ENCODE assay signal across 22 cellular contexts in genomic region chr6:22081709-22082108, GRCh38.
A peak's percentile ranks its signal among the peaks of the same experiment; 100 is the strongest.
DNase-seq lines count a peak whose midpoint lies in the region; ATAC-seq and TF ChIP-seq lines count a peak whose summit lies in the region.
"Had no signal": no experiment of that assay in that cellular context is flagged by ENCODE, and none has a peak within 500 bp of the region (broad histone marks: within the 10 kb centered on the region; RNA-seq: fewer than 3 reads in every experiment).

No MANE protein-coding gene starts in this region.

- POLR2A ChIA-PET in naive thymus-derived CD8-positive, alpha-beta T cell (lab: Charles Lee) = no interaction called here

- TF ChIP-seq CTCF in C4-2B (conservative IDR thresholded peaks at IDR 0.05) = no peak
- TF ChIP-seq CTCF in WERI-Rb-1 (IDR thresholded peaks at IDR 0.05; ENCODE audit: low read depth, low read length) = no peak
- TF ChIP-seq CTCF in right lobe of liver (IDR thresholded peaks at IDR 0.05) = no peak

- H3K27me3 ChIP-seq in WERI-Rb-1 (ENCODE audit: insufficient read depth, low read depth, severe bottlenecking) (no peaks in the 10 kb centered on the region), right lobe of liver (no peaks in the 10 kb centered on the region)

- H3K9me3 ChIP-seq in WERI-Rb-1 (ENCODE audit: severe bottlenecking) = peaks cover 15% of the 10 kb centered on the region
- H3K9me3 ChIP-seq in right lobe of liver = no peaks in the 10 kb centered on the region

- WGBS in right lobe of liver (ENCODE audit: insufficient coverage, low coverage, low lambda C conversion rate, missing lambda C conversion rate) = 87% methylated on average over 3 of the region's 4 CpGs

- H3K36me3 Mint-ChIP-seq in naive thymus-derived CD8-positive, alpha-beta T cell = peaks cover 0 to 5% (median 0%) of the 10 kb centered on the region in 3 donors
- H3K36me3 Mint-ChIP-seq: naive B cell; stimulated activated memory B cell treated with anti-CD40 and anti-IgM and Interleukin-4, amounts not matched to agents 10 μg/mL and 1 μg/mL and 100 μg/mL, for 72 hours had no signal

- TF ChIP-seq POLR2A in right lobe of liver (IDR thresholded peaks at IDR 0.05) = no peak

- H3K27ac Mint-ChIP-seq in naive thymus-derived CD8-positive, alpha-beta T cell = no peak overlapping the region
- H3K27ac Mint-ChIP-seq: naive B cell; stimulated activated memory B cell treated with anti-CD40 and anti-IgM and Interleukin-4, amounts not matched to agents 10 μg/mL and 1 μg/mL and 100 μg/mL, for 72 hours had no signal

- no peak overlapping the region for H3K4me3 Mint-ChIP-seq in naive thymus-derived CD8-positive, alpha-beta T cell
- H3K4me3 Mint-ChIP-seq: naive B cell; stimulated activated memory B cell treated with anti-CD40 and anti-IgM and Interleukin-4, amounts not matched to agents 10 μg/mL and 1 μg/mL and 100 μg/mL, for 72 hours; type B pancreatic cell had no signal

- ATAC-seq in GM19397 (IDR thresholded peaks at IDR 0.05; ENCODE audit: unreplicated experiment) (peak; percentile 63), HG02885 (IDR thresholded peaks at IDR 0.05; ENCODE audit: poor library complexity, unreplicated experiment) (peak; percentile 83), right lobe of liver (no peak)
- ATAC-seq in naive thymus-derived CD8-positive, alpha-beta T cell = no peak
- ATAC-seq: HCT116; SK-N-SH treated with all-trans-retinoic acid at 6 μM for 48 hours; stimulated activated memory B cell treated with anti-CD40 and anti-IgM and Interleukin-4, amounts not matched to agents 10 μg/mL and 1 μg/mL and 100 μg/mL, for 72 hours had no signal

- peaks cover 0 to 10% (median 0%) of the 10 kb centered on the region in 9 donors for H3K9me3 Mint-ChIP-seq in naive thymus-derived CD8-positive, alpha-beta T cell

- H3K4me3 ChIP-seq in WERI-Rb-1 (ENCODE audit: low read depth, low read length) = no peak overlapping the region
- no peak overlapping the region for H3K4me3 ChIP-seq in right lobe of liver

- H3K27ac ChIP-seq in C4-2B (peak overlapping the region; percentile 29), WERI-Rb-1 (peak overlapping the region; percentile 7), right lobe of liver (no peak overlapping the region)

- peaks cover 0 to 2% (median 0%) of the 10 kb centered on the region in 5 donors for H3K27me3 Mint-ChIP-seq in naive thymus-derived CD8-positive, alpha-beta T cell
- H3K27me3 Mint-ChIP-seq: stimulated activated memory B cell treated with anti-CD40 and anti-IgM and Interleukin-4, amounts not matched to agents 10 μg/mL and 1 μg/mL and 100 μg/mL, for 72 hours; type B pancreatic cell had no signal

- intact Hi-C loops in right lobe of liver (cut with DNase I) = no loop called here

- no peaks in the 10 kb centered on the region for H3K36me3 ChIP-seq in WERI-Rb-1
- no peaks in the 10 kb centered on the region for H3K36me3 ChIP-seq in right lobe of liver

- peaks cover 0 to 11% (median 0%) of the 10 kb centered on the region in 4 donors for H3K4me1 ChIP-seq in right lobe of liver

- no peaks in the 10 kb centered on the region for H3K4me1 Mint-ChIP-seq in naive thymus-derived CD8-positive, alpha-beta T cell
- H3K4me1 Mint-ChIP-seq: naive B cell; stimulated activated memory B cell treated with anti-CD40 and anti-IgM and Interleukin-4, amounts not matched to agents 10 μg/mL and 1 μg/mL and 100 μg/mL, for 72 hours had no signal

- DNase-seq in WERI-Rb-1 (no peak), NCI-H1694 (lab: John Stamatoyannopoulos, UW) (no peak), right lobe of liver (no peak)
- DNase-seq in stimulated activated CD8-positive, alpha-beta memory T cell treated with anti-CD3 and anti-CD28 coated beads, Interleukin-4, amount 100 ng/mL, for 48 hours = no peak
- DNase-seq in naive thymus-derived CD8-positive, alpha-beta T cell = no peak
- DNase-seq: 8988T; activated CD4-positive, alpha-beta T cell treated with anti-CD3 and anti-CD28 coated beads for 48 hours; activated CD8-positive, alpha-beta memory T cell treated with anti-CD3 and anti-CD28 coated beads, Interleukin-2, amount 50 U/mL, for 4 hours; aorta; C1 segment of cervical spinal cord; islet precursor cell; naive B cell; NCI-H1105 treated with DMSO at 0.1 percent for 48 hours; posterior cingulate gyrus; stimulated activated CD4-positive, alpha-beta T cell treated with anti-CD3 and anti-CD28 coated beads, Interleukin-12 subunit alpha, Interleukin-12 subunit beta, amount 100 ng/mL, for 4 hours had no signal

Comparison
In these comparisons a context has a peak if more than half of its experiments do, and no peak if none do; other contexts are left out.
1. H3K27ac ChIP-seq: peak in C4-2B (single experiment) and WERI-Rb-1 (single experiment); none in right lobe of liver (0 of 3).
2. ATAC-seq: peak in GM19397 (single experiment) and HG02885 (single experiment); none in naive thymus-derived CD8-positive, alpha-beta T cell (0 of 2) and right lobe of liver (0 of 4).